ENCODE assay signal across 22 cellular contexts in genomic region chrY:20763899-20764298, GRCh38. TPM values are rescaled to one million over a fixed set of nuclear protein-coding genes. Genes with fewer than 3 reads are reported as not detected.
DNase-seq lines count a peak whose midpoint lies in the region; ATAC-seq, FAIRE-seq and TF ChIP-seq lines count a peak whose summit lies in the region.
"Had no signal": no experiment of that assay in that cellular context is flagged by ENCODE, and none has a peak within 500 bp of the region (broad histone marks: within the 10 kb centered on the region; RNA-seq: fewer than 3 reads in every experiment).

No MANE protein-coding gene starts in this region.

- H2AFZ ChIP-seq in SK-N-SH (ENCODE audit: low read depth): no peak overlapping the region

- no peaks in the 10 kb centered on the region for H3F3A ChIP-seq in SK-N-SH (replicated peaks; ENCODE audit: insufficient read depth)

- no peaks in the 10 kb centered on the region for H3K79me2 ChIP-seq in SK-N-SH (ENCODE audit: insufficient read depth)

- no peak overlapping the region for H3K27ac ChIP-seq in CD4-positive, alpha-beta T cell (ENCODE audit: low read depth, low read length)
- H3K27ac ChIP-seq in SK-N-SH (ENCODE audit: low read depth in 2 of 2, low read length in 1 of 2): no peak overlapping the region
- H3K27ac ChIP-seq: RWPE1, stomach, uterus had no signal

- TF ChIP-seq EP300 in SK-N-SH (IDR thresholded peaks at IDR 0.05; ENCODE audit: borderline replicate concordance in 1 of 2, low read depth in 1 of 2, low read length in 1 of 2): no peak

- no peaks in the 10 kb centered on the region for H3K9me3 ChIP-seq in CD4-positive, alpha-beta T cell (ENCODE audit: control insufficient read depth, low read length)
- no peaks in the 10 kb centered on the region for H3K9me3 ChIP-seq in SK-N-SH
- H3K9me3 ChIP-seq: spleen, stomach, uterus had no signal

- no peak overlapping the region for H3K4me3 ChIP-seq in SK-N-SH (ENCODE audit: low read depth in 2 of 2, low read length in 1 of 2)
- H3K4me3 ChIP-seq: spleen, stomach, uterus had no signal

- CTCF ChIA-PET in CD4-positive, alpha-beta T cell (lab: Charles Lee): no interaction called here
- CTCF ChIA-PET in activated B cell treated with CpG ODN at 0.5 μM for 24 hours (lab: Charles Lee) (no interaction called here), SK-N-SH (lab: Yijun Ruan, JAX) (no interaction called here)

- no peaks in the 10 kb centered on the region for H3K36me3 Mint-ChIP-seq in CD4-positive, alpha-beta T cell (ENCODE audit: low read depth)
- H3K36me3 Mint-ChIP-seq in activated B cell treated with CpG ODN at 0.5 μM for 24 hours (ENCODE audit: low read depth) (peaks cover 4% of the 10 kb centered on the region), chondrocyte (ENCODE audit: low read depth) (no peaks in the 10 kb centered on the region)

- no peak overlapping the region for H3K9ac ChIP-seq in SK-N-SH

- peak overlapping the region; percentile 40 for H3K4me3 Mint-ChIP-seq in CD4-positive, alpha-beta T cell
- H3K4me3 Mint-ChIP-seq in activated B cell treated with CpG ODN at 0.5 μM for 24 hours (peak overlapping the region; percentile 46), chondrocyte (ENCODE audit: unreplicated experiment) (no peak overlapping the region)
- H3K4me3 Mint-ChIP-seq: HFFc6 had no signal

- no peaks in the 10 kb centered on the region for H3K27me3 ChIP-seq in CD4-positive, alpha-beta T cell (ENCODE audit: control insufficient read depth, insufficient read depth, low read length)
- no peaks in the 10 kb centered on the region for H3K27me3 ChIP-seq in SK-N-SH (ENCODE audit: insufficient read depth)
- H3K27me3 ChIP-seq: spleen, stomach, uterus had no signal

- no peaks in the 10 kb centered on the region for H3K27me3 Mint-ChIP-seq in CD4-positive, alpha-beta T cell
- H3K27me3 Mint-ChIP-seq in activated B cell treated with CpG ODN at 0.5 μM for 24 hours: no peaks in the 10 kb centered on the region
- no peaks in the 10 kb centered on the region for H3K27me3 Mint-ChIP-seq in chondrocyte (ENCODE audit: low read depth)
- H3K27me3 Mint-ChIP-seq: effector memory CD8-positive, alpha-beta T cell had no signal

- intact Hi-C loops in CD4-positive, alpha-beta T cell (cut with DNase I, micrococcal nuclease): no loop called here
- intact Hi-C loops in activated B cell treated with CpG ODN at 0.5 μM for 24 hours (cut with micrococcal nuclease): loop anchor here (1.0 kb wide), 1 partner anchor 34 kb away; no protein-coding TSS in a partner anchor

- peak; percentile 59 for ATAC-seq in CD4-positive, alpha-beta T cell (ENCODE audit: poor library complexity)
- peak; percentile 73 for ATAC-seq in HG02938 (IDR thresholded peaks at IDR 0.05; ENCODE audit: unreplicated experiment)
- peak; percentile 87 for ATAC-seq in activated B cell treated with CpG ODN at 0.5 μM for 24 hours (ENCODE audit: low read depth)
- no peak for ATAC-seq in HG03039 (IDR thresholded peaks at IDR 0.05; ENCODE audit: unreplicated experiment)
- ATAC-seq: effector memory CD8-positive, alpha-beta T cell had no signal

- no peaks in the 10 kb centered on the region for H3K9me2 ChIP-seq in SK-N-SH

- POLR2A ChIA-PET in CD4-positive, alpha-beta T cell (lab: Charles Lee): no interaction called here
- POLR2A ChIA-PET in activated B cell treated with CpG ODN at 0.5 μM for 24 hours (lab: Charles Lee): interaction anchor here (0.6 to 1.6 kb wide), 2 partner anchors 188 to 495 kb away, joined by 3 read pairs; partner anchors contain the start of gene EIF1AY
- POLR2A ChIA-PET in SK-N-SH (lab: Yijun Ruan, JAX): no interaction called here

- FAIRE-seq in GM18507 (lab: Jason Lieb, UNC): peak; percentile 72

- H3K4me2 ChIP-seq in SK-N-SH: no peak overlapping the region

- no peaks in the 10 kb centered on the region for H3K9me3 Mint-ChIP-seq in CD4-positive, alpha-beta T cell
- H3K9me3 Mint-ChIP-seq in activated B cell treated with CpG ODN at 0.5 μM for 24 hours (no peaks in the 10 kb centered on the region), chondrocyte (ENCODE audit: low read depth) (no peaks in the 10 kb centered on the region)

- no peaks in the 10 kb centered on the region for H4K20me1 ChIP-seq in SK-N-SH (ENCODE audit: insufficient read depth)

- no peak for DNase-seq in CD4-positive, alpha-beta T cell
- DNase-seq in GM18507 (ENCODE audit: extremely low spot score, insufficient read length, low read depth) (no peak), activated B cell treated with CpG ODN at 0.5 μM for 24 hours (no peak), chondrocyte (ENCODE audit: low spot score) (no peak), SK-N-SH (no peak)
- DNase-seq: activated CD4-positive, alpha-beta T cell treated with anti-CD3 and anti-CD28 coated beads, Interleukin-2, amount 50 U/mL, for 48 hours; activated naive CD4-positive, alpha-beta T cell; DMS153; effector memory CD8-positive, alpha-beta T cell; HFFc6; NCI-H2081 treated with DMSO at 0.1 percent for 48 hours; posterior cingulate gyrus; spleen; stomach; uterus had no signal

- no peak for TF ChIP-seq RAD21 in SK-N-SH (IDR thresholded peaks at IDR 0.05; ENCODE audit: low read length)

- no peaks in the 10 kb centered on the region for H3K36me3 ChIP-seq in SK-N-SH (replicated peaks in 1 of 2; ENCODE audit: control insufficient read depth in 1 of 2, insufficient read depth in 2 of 2, low read length in 1 of 2)
- H3K36me3 ChIP-seq: spleen, stomach, uterus had no signal

- H3K27ac Mint-ChIP-seq in CD4-positive, alpha-beta T cell: peak overlapping the region; percentile 67
- H3K27ac Mint-ChIP-seq in activated B cell treated with CpG ODN at 0.5 μM for 24 hours (peak overlapping the region; percentile 85), chondrocyte (ENCODE audit: unreplicated experiment) (no peak overlapping the region)
- H3K27ac Mint-ChIP-seq: effector memory CD8-positive, alpha-beta T cell; HFFc6 had no signal

- WGBS in SK-N-SH (ENCODE audit: low lambda C conversion rate): no CpG with 5 or more reads among the region's 2 CpGs

- H3K4me1 Mint-ChIP-seq in CD4-positive, alpha-beta T cell (ENCODE audit: low read depth): peaks cover 38% of the 10 kb centered on the region
- peaks cover 70% of the 10 kb centered on the region for H3K4me1 Mint-ChIP-seq in activated B cell treated with CpG ODN at 0.5 μM for 24 hours
- H3K4me1 Mint-ChIP-seq in chondrocyte (ENCODE audit: low read depth): no peaks in the 10 kb centered on the region

- TF ChIP-seq CTCF in CD4-positive, alpha-beta T cell (IDR thresholded peaks at IDR 0.05): no peak
- TF ChIP-seq CTCF in activated B cell treated with CpG ODN at 0.5 μM for 24 hours (IDR thresholded peaks at IDR 0.05) (no peak), chondrocyte (IDR thresholded peaks at IDR 0.05) (no peak), SK-N-SH (IDR thresholded peaks at IDR 0.05) (no peak)

- H3K4me1 ChIP-seq in SK-N-SH (ENCODE audit: control insufficient read depth in 1 of 2, insufficient read depth in 2 of 2, low read depth in 1 of 2, low read length in 1 of 2): no peaks in the 10 kb centered on the region
- H3K4me1 ChIP-seq: stomach, uterus had no signal

TF ChIP-seq in SK-N-SH, 30 proteins besides CTCF, POLR2A, EP300 and RAD21 (continues in another document):
- TF ChIP-seq RXRA (IDR thresholded peaks at IDR 0.05; ENCODE audit: borderline replicate concordance, low read depth): no peak
- no peak for TF ChIP-seq FOXM1 (IDR thresholded peaks at IDR 0.05; ENCODE audit: low read depth)
- TF ChIP-seq GATA2 (CRISPR knock-in tag; IDR thresholded peaks at IDR 0.05): no peak
- no peak for TF ChIP-seq CHD2 (IDR thresholded peaks at IDR 0.05; ENCODE audit: low read length, partially characterized antibody)
- no peak for TF ChIP-seq REST (IDR thresholded peaks at IDR 0.05; ENCODE audit: low read depth, low read length)
- no peak for TF ChIP-seq MEF2A (IDR thresholded peaks at IDR 0.05; ENCODE audit: borderline replicate concordance, low read depth)
- no peak for TF ChIP-seq USF1 (IDR thresholded peaks at IDR 0.05; ENCODE audit: borderline replicate concordance, low read depth)
- TF ChIP-seq SIN3A (IDR thresholded peaks at IDR 0.05; ENCODE audit: borderline replicate concordance, low read depth, low read length): no peak
- no peak for TF ChIP-seq NFIC (IDR thresholded peaks at IDR 0.05; ENCODE audit: borderline replicate concordance)

RNA-seq across cellular contexts. Expression of gene RPS4Y2, which starts 8.0 kb away (rescaled TPM):
- total RNA-seq in CD4-positive, alpha-beta T cell: not detected
- total RNA-seq in activated B cell treated with CpG ODN at 0.5 μM for 24 hours: not detected in 2 replicates
- total RNA-seq in chondrocyte: not detected in 3 replicates
- not detected in 2 replicates for polyA plus RNA-seq in SK-N-SH (2012; rRNA removed)
- not detected in 2 replicates for polyA plus RNA-seq in SK-N-SH (2012; cell fraction: cytosol; rRNA removed)
- not detected in 2 replicates for polyA plus RNA-seq in SK-N-SH (2012; cell fraction: nucleus; rRNA removed)
- total RNA-seq: cardiac septum, HFFc6, liver, myocyte, spleen, stomach, uterus had no signal
- polyA plus RNA-seq: BJ, liver, stomach had no signal
